Comparison of ENCODE assay signal across 20 cellular contexts in genomic region chr11:120342678-120343077, GRCh38. TPM values are rescaled to one million over a fixed set of nuclear protein-coding genes. Genes with fewer than 3 reads are reported as not detected.
DNase-seq lines count a peak whose midpoint lies in the region; ATAC-seq, FAIRE-seq and TF ChIP-seq lines count a peak whose summit lies in the region.
"Had no signal": no experiment of that assay in that cellular context is flagged by ENCODE, and none has a peak within 500 bp of the region (broad histone marks: within the 10 kb centered on the region; RNA-seq: fewer than 3 reads in every experiment).

No MANE protein-coding gene starts in this region.

- no peak overlapping the region for H3K27ac Mint-ChIP-seq in CD14-positive monocyte

- H2AFZ ChIP-seq in IMR-90 (replicated peaks; ENCODE audit: low read length, poor library complexity) (no peak overlapping the region), K562 (ENCODE audit: low read depth, low read length) (no peak overlapping the region)

- H3K9me3 ChIP-seq in cardiac muscle cell (ENCODE audit: low read depth) = no peaks in the 10 kb centered on the region
- no peaks in the 10 kb centered on the region for H3K9me3 ChIP-seq in IMR-90 (ENCODE audit: control insufficient read depth, insufficient read depth, low read length)
- H3K9me3 ChIP-seq in K562 (replicated peaks; ENCODE audit: control insufficient read depth, insufficient read depth, low read depth, low read length) = no peaks in the 10 kb centered on the region
- no peaks in the 10 kb centered on the region for H3K9me3 ChIP-seq in psoas muscle
- H3K9me3 ChIP-seq: SJCRH30 had no signal

- no peak overlapping the region for H4K91ac ChIP-seq in IMR-90 (ENCODE audit: insufficient read depth, low read depth, low read length)

- H3K4me1 ChIP-seq in cardiac muscle cell (ENCODE audit: low read depth) (peaks cover 78% of the 10 kb centered on the region), IMR-90 (ENCODE audit: control insufficient read depth, insufficient read depth, low read length) (peaks cover 6% of the 10 kb centered on the region), K562 (replicated peaks in 1 of 2; ENCODE audit: control insufficient read depth in 2 of 2, insufficient read depth in 2 of 2, low read length in 2 of 2) (peaks cover 7 to 42% of the 10 kb centered on the region in 2 experiments; a peak in 4 of 5 replicates), psoas muscle (peaks cover 78% of the 10 kb centered on the region)

- peaks cover 7% of the 10 kb centered on the region for H3K9me1 ChIP-seq in IMR-90 (ENCODE audit: insufficient read depth, low read length)
- H3K9me1 ChIP-seq in K562 (ENCODE audit: control insufficient read depth, insufficient read depth, low read length) = no peaks in the 10 kb centered on the region

- in situ Hi-C loops in IMR-90 (cut with MboI; ENCODE audit: low sequenced_read_pairs) (loop anchor here (25.0 kb wide), 1 partner anchor 95 kb away; no protein-coding TSS in a partner anchor), K562 (cut with MboI) (no loop called here)

- no TSS peak for BruUV-seq in IMR-90 (replicated peaks; lab: Mats Ljungman, UMichigan)
- BruUV-seq in K562 (replicated peaks; lab: Mats Ljungman, UMichigan) = no TSS peak

- no peak overlapping the region for H3K56ac ChIP-seq in IMR-90 (ENCODE audit: extremely low read depth, insufficient read depth, low read length)

- H3K27me3 ChIP-seq in cardiac muscle cell = no peaks in the 10 kb centered on the region
- no peaks in the 10 kb centered on the region for H3K27me3 ChIP-seq in IMR-90 (ENCODE audit: control insufficient read depth, insufficient read depth, low read length)
- no peaks in the 10 kb centered on the region for H3K27me3 ChIP-seq in K562 (ENCODE audit: control insufficient read depth in 2 of 2, insufficient read depth in 2 of 2, low read length in 2 of 2)
- no peaks in the 10 kb centered on the region for H3K27me3 ChIP-seq in psoas muscle (ENCODE audit: insufficient read depth in 3 of 3, low read length in 2 of 3)
- H3K27me3 ChIP-seq: SJCRH30 had no signal

- H4K8ac ChIP-seq in IMR-90 (ENCODE audit: low read depth in 2 of 2, low read length in 2 of 2) = no peak overlapping the region

- no peak overlapping the region for H4K5ac ChIP-seq in IMR-90 (ENCODE audit: low read depth, low read length)

- H2BK15ac ChIP-seq in IMR-90 (ENCODE audit: low read depth, low read length) = no peak overlapping the region

- POLR2A ChIA-PET in IMR-90 (lab: Charles Lee; ENCODE audit: unreplicated experiment) = no interaction called here
- POLR2A ChIA-PET in K562 (lab: Yijun Ruan, JAX) = interaction anchor here (0.6 to 1.2 kb wide), 3 partner anchors 11 to 715 kb away, joined by 3 to 5 read pairs (median 3); no protein-coding TSS in a partner anchor

- no peak overlapping the region for H3K9ac ChIP-seq in IMR-90 (ENCODE audit: low read depth, low read length)
- no peak overlapping the region for H3K9ac ChIP-seq in K562 (ENCODE audit: insufficient read depth in 1 of 2, low read depth in 2 of 2, low read length in 2 of 2)

- no peak overlapping the region for H2BK5ac ChIP-seq in IMR-90 (ENCODE audit: low read depth, low read length, poor library complexity, severe bottlenecking)

- H3K79me2 ChIP-seq in K562 (ENCODE audit: control insufficient read depth, insufficient read depth, low read length) = peaks cover 99% of the 10 kb centered on the region

- H2AK9ac ChIP-seq in IMR-90 (replicated peaks; ENCODE audit: low read depth, low read length, poor library complexity) = no peak overlapping the region

- ATAC-seq in IMR-90 (ENCODE audit: low read depth) = no peak
- ATAC-seq in K562 = no peak
- ATAC-seq in psoas muscle = no peak

- H3K18ac ChIP-seq in IMR-90 (ENCODE audit: low read depth, low read length) = no peak overlapping the region

- no peak overlapping the region for H3K23ac ChIP-seq in IMR-90 (ENCODE audit: low read depth, low read length)

- H3K27me3 Mint-ChIP-seq in CD14-positive monocyte (ENCODE audit: low read depth in 3 of 3) = peaks cover 86 to 95% (median 92%) of the 10 kb centered on the region in 3 donors

- peaks cover 0 to 46% of the 10 kb centered on the region in 2 experiments; a peak in 2 of 4 replicates for H3K79me1 ChIP-seq in IMR-90 (ENCODE audit: low read depth in 1 of 2, low read length in 2 of 2)

- H2BK20ac ChIP-seq in IMR-90 (ENCODE audit: low read depth, low read length) = no peak overlapping the region

- H3K9me3 Mint-ChIP-seq in CD14-positive monocyte = peaks cover 0 to 17% (median 6%) of the 10 kb centered on the region in 7 donors
- H3K9me3 Mint-ChIP-seq: H9 had no signal

- H3K14ac ChIP-seq in IMR-90 (replicated peaks; ENCODE audit: low read depth, low read length) = no peak overlapping the region

- DNase-seq in cardiac muscle cell (ENCODE audit: low read depth in 1 of 2, low spot score in 1 of 2) (no peak), cardiac septum (ENCODE audit: low spot score) (no peak), IMR-90 (no peak), K562 (ENCODE audit: extremely low read depth in 1 of 4, low spot score in 3 of 4) (no peak), psoas muscle (no peak), NCI-H2029 (lab: John Stamatoyannopoulos, UW) (no peak), CD14-positive monocyte (ENCODE audit: low spot score) (no peak), NK-92 (lab: John Stamatoyannopoulos, UW; ENCODE audit: unreplicated experiment) (no peak)
- DNase-seq: 8988T; DMS 273 treated with DMSO at 0.1 percent for 48 hours; DND-41; H9; NCI-H1105; NCI-H2081 treated with DMSO at 0.1 percent for 48 hours; NCI-H446 treated with DMSO at 0.1 percent for 48 hours; NCI-H69; NK-92 treated with Interleukin-12 subunit alpha and Interleukin-12 subunit beta, amount 100 ng/mL, for 24 hours; SJCRH30 had no signal

- intact Hi-C loops in cardiac septum (cut with DNase I) = no loop called here
- intact Hi-C loops in IMR-90 (cut with micrococcal nuclease) = no loop called here
- intact Hi-C loops in K562 (cut with micrococcal nuclease) = no loop called here
- intact Hi-C loops in psoas muscle (cut with DNase I) = no loop called here
- intact Hi-C loops in CD14-positive monocyte (cut with micrococcal nuclease) = no loop called here

- H3K4me3 ChIP-seq in cardiac muscle cell = no peak overlapping the region
- no peak overlapping the region for H3K4me3 ChIP-seq in IMR-90 (ENCODE audit: insufficient read depth, low read depth, low read length)
- no peak overlapping the region for H3K4me3 ChIP-seq in K562
- H3K4me3 ChIP-seq in psoas muscle = peak overlapping the region; percentile 96
- H3K4me3 ChIP-seq: SJCRH30 had no signal

- CTCF ChIA-PET in IMR-90 (lab: Yijun Ruan, JAX) = interaction anchor here (1.0 kb wide), 1 partner anchor 44 kb away, joined by 3 read pairs; no protein-coding TSS in a partner anchor
- CTCF ChIA-PET in K562 (lab: Yijun Ruan, JAX; ENCODE audit: low intra/inter-chr PET ratio) = no interaction called here

- peaks cover 2 to 4% of the 10 kb centered on the region in 2 donors for H3K36me3 Mint-ChIP-seq in CD14-positive monocyte
- H3K36me3 Mint-ChIP-seq: IgD-negative memory B cell had no signal

- peak overlapping the region in 1 of 2 donors; percentile 74 for H3K4me3 Mint-ChIP-seq in CD14-positive monocyte
- H3K4me3 Mint-ChIP-seq: H9, IgD-negative memory B cell had no signal

- no peak overlapping the region for H2BK120ac ChIP-seq in IMR-90 (ENCODE audit: low read depth, low read length)

- dilution Hi-C loops in IMR-90 (cut with HindIII; ENCODE audit: low sequenced_read_pairs, unreplicated experiment) = no loop called here

- no peaks in the 10 kb centered on the region for H3K36me3 ChIP-seq in cardiac muscle cell
- H3K36me3 ChIP-seq in IMR-90 (ENCODE audit: control insufficient read depth, insufficient read depth, low read length) = no peaks in the 10 kb centered on the region
- H3K36me3 ChIP-seq in K562 (ENCODE audit: control insufficient read depth, insufficient read depth, low read length) = no peaks in the 10 kb centered on the region
- no peaks in the 10 kb centered on the region for H3K36me3 ChIP-seq in psoas muscle (ENCODE audit: insufficient read depth in 1 of 2, low read depth in 1 of 2)
- H3K36me3 ChIP-seq: SJCRH30 had no signal

- no peak for TF ChIP-seq POLR2A in IMR-90 (IDR thresholded peaks at IDR 0.05; ENCODE audit: low read depth, low read length)
- no peak for TF ChIP-seq POLR2A in K562 (conservative IDR thresholded peaks at IDR 0.05)

- H4K20me1 ChIP-seq in IMR-90 (ENCODE audit: insufficient read depth, low read length) = peaks cover 82% of the 10 kb centered on the region
- H4K20me1 ChIP-seq in K562 (replicated peaks; ENCODE audit: control insufficient read depth, insufficient read depth, low read length) = peaks cover 20% of the 10 kb centered on the region

- TF ChIP-seq CTCF in cardiac muscle cell (IDR thresholded peaks at IDR 0.05; ENCODE audit: low read depth, low read length) (no peak), IMR-90 (conservative IDR thresholded peaks at IDR 0.05; ENCODE audit: low read depth, low read length) (no peak), K562 (IDR thresholded peaks at IDR 0.05 in 2 of 3, conservative IDR thresholded peaks at IDR 0.05 in 1 of 3; ENCODE audit: insufficient read depth in 2 of 3, low read depth in 1 of 3, low read length in 3 of 3) (no peak), psoas muscle (IDR thresholded peaks at IDR 0.05) (no peak), CD14-positive monocyte (IDR thresholded peaks at IDR 0.05) (no peak)

- H3K4ac ChIP-seq in IMR-90 (ENCODE audit: low read depth, low read length) = no peak overlapping the region

- no peak for TF ChIP-seq EP300 in K562 (IDR thresholded peaks at IDR 0.05; ENCODE audit: low read length)

- no peak for TF ChIP-seq RAD21 in IMR-90 (IDR thresholded peaks at IDR 0.05; ENCODE audit: low read length)
- TF ChIP-seq RAD21 in K562 (CRISPR knock-in tag; conservative IDR thresholded peaks at IDR 0.05 in 1 of 2, IDR thresholded peaks at IDR 0.05 in 1 of 2) = no peak

- H2AK5ac ChIP-seq in IMR-90 (ENCODE audit: low read depth, low read length) = no peak overlapping the region

- no peak overlapping the region for H3K4me2 ChIP-seq in IMR-90 (ENCODE audit: low read depth, low read length)
- no peak overlapping the region for H3K4me2 ChIP-seq in K562 (ENCODE audit: insufficient read depth, low read length)

- peaks cover 17% of the 10 kb centered on the region for H3K4me1 Mint-ChIP-seq in CD14-positive monocyte

- FAIRE-seq in K562 (lab: Jason Lieb, UNC) = no peak

- WGBS in IMR-90 (ENCODE audit: extremely low coverage in 2 of 2, insufficient read length in 1 of 2), 2 experiments = no CpG with 5 or more reads among the region's 3 CpGs
- 78% methylated on average over 3 of the region's 3 CpGs for WGBS in K562 (ENCODE audit: insufficient coverage, low coverage, missing lambda C conversion rate)
- WGBS in psoas muscle, 3 donors = 70 to 79% (median 73%) methylated on average over 3 of the region's 3 CpGs

- peak overlapping the region; percentile 47 for H3K27ac ChIP-seq in cardiac muscle cell
- H3K27ac ChIP-seq in IMR-90 (ENCODE audit: insufficient read depth, low read length) = no peak overlapping the region
- H3K27ac ChIP-seq in K562 (ENCODE audit: extremely low read depth, low read depth, low read length) = no peak overlapping the region
- no peak overlapping the region for H3K27ac ChIP-seq in psoas muscle
- H3K27ac ChIP-seq: HL-60, SJCRH30 had no signal

RNA-seq across cellular contexts. Expression of gene ARHGEF12, which starts 6.5 kb away (rescaled TPM):
- total RNA-seq in cardiac muscle cell = 29.9 and 43.4 TPM in 2 replicates
- 19.4 and 21.7 TPM in 2 replicates for polyA plus RNA-seq in cardiac muscle cell
- total RNA-seq in cardiac septum = 138 TPM
- 115 and 131 TPM in 2 replicates for total RNA-seq in IMR-90 (2012; rRNA removed)
- polyA plus RNA-seq in IMR-90 (2012; rRNA removed) = 20.0 and 25.5 TPM in 2 replicates
- 4.8 and 7.0 TPM in 2 replicates for polyA plus RNA-seq in IMR-90 (2012; cell fraction: cytosol; rRNA removed)
- 4.6 and 29.2 TPM in 2 replicates for polyA plus RNA-seq in IMR-90 (2012; cell fraction: nucleus; rRNA removed; ENCODE audit: low replicate concordance)
- 78.5 and 317 TPM in 2 replicates for total RNA-seq in K562 (2011; cell fraction: chromatin; rRNA removed; ENCODE audit: low replicate concordance)
- total RNA-seq in K562 (2011; cell fraction: nucleolus; rRNA removed) = 35.7 and 50.3 TPM in 2 replicates
- 118 and 168 TPM in 2 replicates for total RNA-seq in K562 (2011; cell fraction: nucleoplasm; rRNA removed)
- total RNA-seq in K562 (2014; rRNA removed) = 25.6 and 29.5 TPM in 2 replicates
- 51.7 and 61.3 TPM in 2 replicates for total RNA-seq in K562 (2014; rRNA removed; fragmentation: Illumina TruSeq; extraction: Trizol)
- 43.6 and 47.0 TPM in 2 replicates for total RNA-seq in K562 (2015; rRNA removed; fragmentation: Illumina TruSeq; extraction: Trizol)
- total RNA-seq in K562 (2021) = 39.9 and 44.6 TPM in 2 replicates
- polyA plus RNA-seq in K562 (2011; rRNA removed) = 13.5 and 27.1 TPM in 2 replicates
- polyA plus RNA-seq in K562 (2011; cell fraction: cytosol; rRNA removed) = 7.2 and 10.3 TPM in 2 replicates
- polyA plus RNA-seq in K562 (2011; cell fraction: nucleus; rRNA removed) = 20.7 and 25.6 TPM in 2 replicates
- polyA plus RNA-seq in K562 (2012) = 22.6 and 24.8 TPM in 2 replicates
- polyA plus RNA-seq in K562 (2014; fragmentation: Illumina TruSeq; extraction: Trizol) = 29.9 and 32.6 TPM in 2 replicates
- 1 to 10 TPM; 3.5 to 4.6 TPM for polyA plus RNA-seq in K562 (2014; fragmentation: Nextera tagmentation; extraction: Ambion mirVana)
- 17.8 and 19.3 TPM in 2 replicates for polyA plus RNA-seq in K562 (2014; rRNA removed)
- polyA minus RNA-seq in K562 (2011; rRNA and poly(A)+ RNA removed) = 104 and 139 TPM in 2 replicates
- 29.9 and 49.9 TPM in 2 replicates for polyA minus RNA-seq in K562 (2011; cell fraction: cytosol; rRNA and poly(A)+ RNA removed)
- polyA minus RNA-seq in K562 (2011; cell fraction: nucleus; rRNA and poly(A)+ RNA removed) = 49.0 and 56.1 TPM in 2 replicates
- 100 to 1,000 TPM in 1 of 4 donors, 10 to 100 TPM in 3; 45.6 to 102 (median 76.1) TPM for total RNA-seq in psoas muscle
- polyA plus RNA-seq in psoas muscle = 10 to 100 TPM; 14.8 to 40.0 (median 15.7) TPM
- under 1 TPM; 0.25 to 0.27 TPM for polyA plus RNA-seq in CD14-positive monocyte

RNA-seq across cellular contexts. Expression of gene TLCD5, which starts 17.6 kb away (rescaled TPM):
- total RNA-seq in cardiac muscle cell = 14.9 and 25.0 TPM in 2 replicates
- 19.0 and 27.1 TPM in 2 replicates for polyA plus RNA-seq in cardiac muscle cell
- total RNA-seq in cardiac septum = 16.6 TPM
- 11.5 and 11.7 TPM in 2 replicates for total RNA-seq in IMR-90 (2012; rRNA removed)
- polyA plus RNA-seq in IMR-90 (2012; rRNA removed) = 6.8 and 9.5 TPM in 2 replicates
- 3.3 and 6.1 TPM in 2 replicates for polyA plus RNA-seq in IMR-90 (2012; cell fraction: cytosol; rRNA removed)
- 7.4 and 38.8 TPM in 2 replicates for polyA plus RNA-seq in IMR-90 (2012; cell fraction: nucleus; rRNA removed; ENCODE audit: low replicate concordance)
- 7.0 and 10.5 TPM in 2 replicates for total RNA-seq in K562 (2011; cell fraction: chromatin; rRNA removed; ENCODE audit: low replicate concordance)
- total RNA-seq in K562 (2011; cell fraction: nucleolus; rRNA removed) = 2.7 and 3.4 TPM in 2 replicates
- total RNA-seq in K562 (2011; cell fraction: nucleoplasm; rRNA removed) = 6.2 and 10.2 TPM in 2 replicates
- total RNA-seq in K562 (2014; rRNA removed) = 1.3 TPM in 2 replicates
- total RNA-seq in K562 (2014; rRNA removed; fragmentation: Illumina TruSeq; extraction: Trizol) = 1.7 and 1.9 TPM in 2 replicates
- 0.75 and 0.94 TPM in 2 replicates for total RNA-seq in K562 (2015; rRNA removed; fragmentation: Illumina TruSeq; extraction: Trizol)
- total RNA-seq in K562 (2021) = 1.3 and 1.4 TPM in 2 replicates
- 4.8 and 5.1 TPM in 2 replicates for polyA plus RNA-seq in K562 (2011; rRNA removed)
- 2.1 and 4.5 TPM in 2 replicates for polyA plus RNA-seq in K562 (2011; cell fraction: cytosol; rRNA removed)
- polyA plus RNA-seq in K562 (2011; cell fraction: nucleus; rRNA removed) = 7.0 and 8.1 TPM in 2 replicates
- polyA plus RNA-seq in K562 (2012) = 1.0 and 2.1 TPM in 2 replicates
- polyA plus RNA-seq in K562 (2014; fragmentation: Illumina TruSeq; extraction: Trizol) = 1.3 and 1.8 TPM in 2 replicates
- 1 to 10 TPM; 1.6 to 1.7 TPM for polyA plus RNA-seq in K562 (2014; fragmentation: Nextera tagmentation; extraction: Ambion mirVana)
- polyA plus RNA-seq in K562 (2014; rRNA removed) = 1.5 and 1.8 TPM in 2 replicates
- polyA minus RNA-seq in K562 (2011; rRNA and poly(A)+ RNA removed) = 2.9 and 3.4 TPM in 2 replicates
- 1.2 and 2.9 TPM in 2 replicates for polyA minus RNA-seq in K562 (2011; cell fraction: cytosol; rRNA and poly(A)+ RNA removed)
- 1.9 and 3.1 TPM in 2 replicates for polyA minus RNA-seq in K562 (2011; cell fraction: nucleus; rRNA and poly(A)+ RNA removed)
- 1 to 10 TPM in 2 of 4 donors, under 1 TPM in 2; 0.53 to 2.5 (median 1.4) TPM for total RNA-seq in psoas muscle
- polyA plus RNA-seq in psoas muscle = under 1 TPM; 0.39 to 0.94 (median 0.48) TPM
- not detected for polyA plus RNA-seq in CD14-positive monocyte
- polyA plus RNA-seq: IgD-negative memory B cell had no signal
